In the genomic region with DNA sequence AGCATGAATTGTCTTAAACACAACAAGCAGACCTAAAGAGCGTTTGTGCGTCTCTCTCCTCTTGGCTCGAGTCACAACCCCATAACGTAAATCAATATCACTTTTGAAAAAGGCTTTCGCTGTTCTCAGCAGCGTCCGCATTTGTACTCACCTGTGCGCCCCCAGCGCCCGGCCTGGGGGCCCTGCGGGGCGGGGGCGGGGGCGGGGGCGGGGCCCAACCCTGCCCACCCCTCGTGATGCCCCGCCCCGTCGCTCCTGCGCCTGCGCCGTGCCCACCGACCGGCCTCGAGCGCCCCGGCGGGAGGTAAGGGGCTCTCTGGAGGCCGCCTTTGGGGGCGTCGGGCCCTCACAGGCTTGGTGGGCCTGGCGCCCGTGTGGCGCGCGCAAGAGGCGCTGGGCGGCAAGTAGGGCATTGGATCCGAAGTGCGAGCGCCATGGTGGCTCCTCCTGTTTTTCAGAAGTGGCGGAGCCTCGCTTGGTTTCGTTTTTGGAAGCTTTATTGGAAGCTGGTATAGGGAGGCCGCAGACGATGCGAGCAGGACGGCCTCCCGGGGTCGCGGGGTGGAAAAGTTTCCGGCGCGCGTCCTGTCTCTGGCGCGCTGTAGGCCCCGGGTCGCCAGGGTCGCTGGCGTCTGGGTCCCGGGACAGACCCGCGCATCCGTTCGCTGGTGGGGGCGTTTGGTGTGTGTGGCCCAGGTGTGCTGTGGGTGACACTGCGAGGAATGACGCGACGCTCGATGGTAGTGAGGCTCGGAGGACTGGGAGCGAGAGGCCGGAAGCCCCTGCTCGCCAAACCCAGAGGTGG, we compare ENCODE assay signal across 8 cellular contexts. TPM values are rescaled to one million over a fixed set of nuclear protein-coding genes. Genes with fewer than 3 reads are reported as not detected.
DNase-seq lines count a peak whose midpoint lies in the region; ATAC-seq, FAIRE-seq and TF ChIP-seq lines count a peak whose summit lies in the region.

Gene STX17, plus strand, starts transcription at position 252 of the 805 bp plus-strand sequence. CDS start 8,586 bp downstream, outside the sequence.

- TF ChIP-seq CTCF in A549 (IDR thresholded peaks at IDR 0.05) (peak; percentile 12; the same call in 2 of the 3 replicates), keratinocyte (optimal IDR thresholded peaks at IDR 0.05 in 1 of 3, IDR thresholded peaks at IDR 0.05 in 1 of 3, conservative IDR thresholded peaks at IDR 0.05 in 1 of 3; ENCODE audit: extremely low read depth in 1 of 3, insufficient read depth in 2 of 3, low read length in 3 of 3) (no peak)

- H3K4me3 ChIP-seq in A549 (peak within 1 kb of the TSS; percentile 77), keratinocyte (ENCODE audit: control insufficient read depth in 2 of 3, extremely low read depth in 1 of 3, insufficient read depth in 2 of 3, low read depth in 1 of 3, low read length in 3 of 3) (peak within 1 kb of the TSS; percentile 80 to 90 (median 87))

- CTCF ChIA-PET in A549 (lab: Yijun Ruan, JAX), result interaction anchor here (0.5 to 1.7 kb wide), 6 partner anchors 10 to 625 kb away, joined by 3 to 6 read pairs (median 4); partner anchors contain the start of gene NR4A3

- H3K4me2 ChIP-seq in A549 (peak within 1 kb of the TSS; percentile 76), keratinocyte (ENCODE audit: control insufficient read depth, extremely low read depth, insufficient read depth, low read depth, low read length) (peak within 1 kb of the TSS; percentile 96)

- no peaks in the 10 kb centered on the region for H3K27me3 ChIP-seq in keratinocyte (ENCODE audit: control insufficient read depth, extremely low read depth, insufficient read depth, low read length)

- TF ChIP-seq EP300 in A549 (IDR thresholded peaks at IDR 0.05), result no peak

- peak; percentile 64 to 75 for DNase-seq in A549 (ENCODE audit: low read depth in 1 of 2, low spot score in 1 of 2)
- DNase-seq in NCI-H2171 (lab: John Stamatoyannopoulos, UW), result peak; percentile 83
- DNase-seq in activated CD4-positive, CD25-positive, alpha-beta regulatory T cell treated with anti-CD3 and anti-CD28 coated beads, Interleukin-2, amount 50 U/mL, for 16 hours (ENCODE audit: low read depth, low spot score), result peak; percentile 71
- DNase-seq in central memory CD4-positive, alpha-beta T cell, result peak; percentile 86
- no peak for DNase-seq in keratinocyte (ENCODE audit: low read depth, low spot score)
- DNase-seq in stimulated activated CD4-positive, alpha-beta T cell treated with anti-CD3 and anti-CD28 coated beads, Interleukin-15, amount 100 ng/mL, for 1 hour (ENCODE audit: low read depth in 1 of 2, low spot score in 1 of 2), result peak; percentile 74 to 77

- H3K27ac ChIP-seq in A549, result peak within 1 kb of the TSS; percentile 83 to 98
- H3K27ac ChIP-seq in keratinocyte (ENCODE audit: control insufficient read depth, insufficient read depth, low read length), result peak within 1 kb of the TSS; percentile 87

- peak; percentile 93 to 94 for ATAC-seq in A549
- ATAC-seq in GM18520 (IDR thresholded peaks at IDR 0.05; ENCODE audit: unreplicated experiment), result peak; percentile 62
- ATAC-seq in HG03064 (IDR thresholded peaks at IDR 0.05; ENCODE audit: low read depth, unreplicated experiment), result peak; percentile 83

- H4K20me1 ChIP-seq in keratinocyte (ENCODE audit: control insufficient read depth, extremely low read depth, insufficient read depth, low read length), result no peaks in the 10 kb centered on the region

- H3K4me1 ChIP-seq in A549 (peaks cover 10% of the 10 kb centered on the region; the same call in 2 of the 3 replicates), keratinocyte (ENCODE audit: control insufficient read depth, extremely low read depth, insufficient read depth, low read length) (peaks cover 13% of the 10 kb centered on the region)

- H3K9me3 ChIP-seq in A549 (no peaks in the 10 kb centered on the region), keratinocyte (ENCODE audit: control insufficient read depth, low read depth, low read length) (no peaks in the 10 kb centered on the region)

- peaks cover 29% of the 10 kb centered on the region for H3K79me2 ChIP-seq in keratinocyte (ENCODE audit: control insufficient read depth, insufficient read depth, low read length)

- FAIRE-seq in A549 (lab: Jason Lieb, UNC), result no peak
- FAIRE-seq in keratinocyte (lab: Jason Lieb, UNC), result no peak

- no peaks in the 10 kb centered on the region for H3K36me3 ChIP-seq in keratinocyte (ENCODE audit: control insufficient read depth in 2 of 2, extremely low read depth in 1 of 2, insufficient read depth in 2 of 2, low read length in 2 of 2)

- peak within 1 kb of the TSS; percentile 70 for H2AFZ ChIP-seq in keratinocyte (ENCODE audit: control insufficient read depth, low read length)

- 2% methylated on average over 52 of the region's 76 CpGs for WGBS in A549 (ENCODE audit: missing lambda C conversion rate)

- H3K9ac ChIP-seq in keratinocyte (ENCODE audit: control insufficient read depth, extremely low read depth, insufficient read depth, low read length), result peak within 1 kb of the TSS; percentile 93

- no peaks in the 10 kb centered on the region for H3K9me1 ChIP-seq in keratinocyte (ENCODE audit: control insufficient read depth, extremely low read depth, insufficient read depth, low read length)

- TF ChIP-seq POLR2A in A549 (IDR thresholded peaks at IDR 0.05; ENCODE audit: low read length), result peak; percentile 75

- dilution Hi-C loops in keratinocyte (cut with MboI; ENCODE audit: extremely low pct_ligation_motif_present, low sequenced_read_pairs), result no loop called here

- TF ChIP-seq RAD21 in A549 (conservative IDR thresholded peaks at IDR 0.05 in 1 of 2, IDR thresholded peaks at IDR 0.05 in 1 of 2), result no peak

- POLR2A ChIA-PET in A549 (lab: Yijun Ruan, JAX), result interaction anchor here (1.0 to 1.7 kb wide), 6 partner anchors 9 to 87 kb away, joined by 3 to 4 read pairs (median 4); partner anchors contain the start of gene NR4A3

TF ChIP-seq in A549, 52 proteins besides CTCF, POLR2A, EP300 and RAD21 (continues in another document):
- no peak for TF ChIP-seq REST (IDR thresholded peaks at IDR 0.05)
- peak; percentile 25; the same call in 1 of the 2 replicates for TF ChIP-seq MAX (IDR thresholded peaks at IDR 0.05)
- TF ChIP-seq HES2 (IDR thresholded peaks at IDR 0.05), result no peak
- TF ChIP-seq HMGXB4 (CRISPR knock-in tag; IDR thresholded peaks at IDR 0.05; ENCODE audit: borderline replicate concordance), result 0 out of 2 replicates have a peak, but pooled peaks have one; percentile 52

RNA-seq across cellular contexts. Expression of gene STX17, which starts in this region (rescaled TPM):
- polyA plus RNA-seq in A549 (2011; rRNA removed), result 21.6 and 24.6 TPM in 2 replicates
- polyA plus RNA-seq in A549 (2012; cell fraction: cytosol; rRNA removed), result 3.3 and 3.5 TPM in 2 replicates
- polyA plus RNA-seq in A549 (2012; cell fraction: nucleus; rRNA removed), result 2.9 and 3.8 TPM in 2 replicates
- polyA plus RNA-seq in A549 (2017; fragmentation: RNase III; extraction: RNeasy Plus Mini Kit Qiagen cat#74134 plus additional on column Dnase treatment), result 13.8 to 14.4 TPM (median 14.3 TPM) in 3 replicates
- polyA minus RNA-seq in A549 (2011; rRNA and poly(A)+ RNA removed), result 18.6 and 19.2 TPM in 2 replicates
- polyA plus RNA-seq in keratinocyte, result 9.2 to 12.6 TPM (median 10.7 TPM) in 3 replicates
- 15.7 TPM for polyA plus RNA-seq in keratinocyte (2011; ENCODE audit: low read depth)
- 6.6 and 11.4 TPM in 2 replicates for polyA plus RNA-seq in keratinocyte (2011; cell fraction: cytosol; rRNA removed)
- 13.1 and 16.6 TPM in 2 replicates for polyA plus RNA-seq in keratinocyte (2011; cell fraction: nucleus; rRNA removed)
- 8.1 and 10.6 TPM in 2 replicates for polyA plus RNA-seq in keratinocyte (2012; ENCODE audit: low replicate concordance)
- polyA minus RNA-seq in keratinocyte, result 5.6 to 17.9 TPM (median 10.7 TPM) in 3 replicates
- 10.2 TPM for polyA minus RNA-seq in keratinocyte (2011; cell fraction: cytosol; rRNA and poly(A)+ RNA removed)
- 10.7 and 23.5 TPM in 2 replicates for polyA minus RNA-seq in keratinocyte (2011; cell fraction: nucleus; rRNA and poly(A)+ RNA removed)
